1 cellular context compared by ENCODE assay signal in genomic region chrX:54423161-54423888, GRCh38.
TF ChIP-seq lines count a peak whose summit lies in the region.

No MANE protein-coding gene starts in this region.

TF ChIP-seq in K562, 482 proteins besides CTCF, POLR2A, EP300 and RAD21 (continued from another document):
- TF ChIP-seq ETV6 (IDR thresholded peaks at IDR 0.05; ENCODE audit: borderline replicate concordance in 1 of 2, low read depth in 2 of 2, low read length in 1 of 2) (no peak), ETV6 (CRISPR knock-in tag; IDR thresholded peaks at IDR 0.05; ENCODE audit: borderline replicate concordance) (no peak), BCL6 (CRISPR knock-in tag; IDR thresholded peaks at IDR 0.05) (no peak), ZBTB34 (CRISPR knock-in tag; IDR thresholded peaks at IDR 0.05) (no peak), BRD9 (IDR thresholded peaks at IDR 0.05; ENCODE audit: low read depth, partially characterized antibody) (no peak), ZBTB12 (CRISPR knock-in tag; IDR thresholded peaks at IDR 0.05) (no peak), RCOR1 (IDR thresholded peaks at IDR 0.05; ENCODE audit: borderline replicate concordance in 1 of 2, low read depth in 2 of 2, low read length in 2 of 2) (no peak), RNF2 (IDR thresholded peaks at IDR 0.05) (no peak), ZNF740 (CRISPR knock-in tag; IDR thresholded peaks at IDR 0.05) (no peak), ZNF740 (tag; IDR thresholded peaks at IDR 0.05) (no peak)
